Comparison of ENCODE assay signal across 8 cellular contexts in genomic region chr2:234135750-234136221, GRCh38.
DNase-seq lines count a peak whose midpoint lies in the region; ATAC-seq, FAIRE-seq and TF ChIP-seq lines count a peak whose summit lies in the region.

No MANE protein-coding gene starts in this region.

- H3K27ac ChIP-seq in OCI-LY1 (ENCODE audit: low read depth, low read length, poor library complexity, severe bottlenecking): no peak overlapping the region
- no peak overlapping the region for H3K27ac ChIP-seq in fibroblast of lung (ENCODE audit: insufficient read depth, low read length)
- no peak overlapping the region for H3K27ac ChIP-seq in thyroid gland

- TF ChIP-seq CTCF in OCI-LY1 (IDR thresholded peaks at IDR 0.05; ENCODE audit: low read length): peak; percentile 78
- TF ChIP-seq CTCF in fibroblast of lung (conservative IDR thresholded peaks at IDR 0.05 in 1 of 2, IDR thresholded peaks at IDR 0.05 in 1 of 2; ENCODE audit: low read depth in 1 of 2, low read length in 2 of 2): peak; percentile 76 to 90
- TF ChIP-seq CTCF in nephron progenitor cell (IDR thresholded peaks at IDR 0.05): peak; percentile 76
- peak in 5 of 6 experiments; percentile 21 to 86 (median 81) for TF ChIP-seq CTCF in thyroid gland (IDR thresholded peaks at IDR 0.05)

- H3K4me1 ChIP-seq in OCI-LY1 (ENCODE audit: insufficient read depth, low read length, severe bottlenecking) (no peaks in the 10 kb centered on the region), fibroblast of lung (ENCODE audit: control insufficient read depth, extremely low read depth, insufficient read depth, low read length) (no peaks in the 10 kb centered on the region), thyroid gland (no peaks in the 10 kb centered on the region)

- H3K27me3 ChIP-seq in OCI-LY1 (ENCODE audit: insufficient read depth, low read length) (no peaks in the 10 kb centered on the region), fibroblast of lung (ENCODE audit: control insufficient read depth, insufficient read depth, low read length) (peaks cover 2% of the 10 kb centered on the region), thyroid gland (no peaks in the 10 kb centered on the region)

- FAIRE-seq in HTR-8/SVneo (lab: Jason Lieb, UNC): peak; percentile 74

- H3K79me2 ChIP-seq in OCI-LY1 (ENCODE audit: insufficient read depth, low read length) (no peaks in the 10 kb centered on the region), fibroblast of lung (ENCODE audit: control insufficient read depth, insufficient read depth, low read length) (no peaks in the 10 kb centered on the region)

- H3K4me1 Mint-ChIP-seq in activated T-cell treated with anti-CD3 and anti-CD28 coated beads, Interleukin-2, amount 50 U/mL, for 24 hours (ENCODE audit: low read depth): peaks cover 26% of the 10 kb centered on the region
- peaks cover 56% of the 10 kb centered on the region for H3K4me1 Mint-ChIP-seq in nephron progenitor cell

- DNase-seq in ELR (ENCODE audit: low read depth) (peak; percentile 88), HTR-8/SVneo (ENCODE audit: insufficient read length, low spot score) (peak; percentile 76), fibroblast of lung (ENCODE audit: low read depth in 2 of 2) (peak; percentile 76 to 82), nephron progenitor cell (peak; percentile 74), thyroid gland (peak; percentile 48 to 56)
- peak; percentile 65 for DNase-seq in activated T-cell treated with anti-CD3 and anti-CD28 coated beads, Interleukin-2, amount 50 U/mL, for 24 hours

- no peak overlapping the region for H2AFZ ChIP-seq in OCI-LY1 (ENCODE audit: low read length)
- no peak overlapping the region for H2AFZ ChIP-seq in fibroblast of lung (ENCODE audit: low read length)

- no peak overlapping the region for H3K4me3 Mint-ChIP-seq in activated T-cell treated with anti-CD3 and anti-CD28 coated beads, Interleukin-2, amount 50 U/mL, for 24 hours
- no peak overlapping the region for H3K4me3 Mint-ChIP-seq in nephron progenitor cell

- no peak overlapping the region for H3K4me3 ChIP-seq in OCI-LY1 (ENCODE audit: low read depth, low read length, poor library complexity, severe bottlenecking)
- no peak overlapping the region for H3K4me3 ChIP-seq in fibroblast of lung (replicated peaks in 1 of 4; ENCODE audit: control extremely low read depth in 1 of 4, insufficient read depth in 1 of 4, low read depth in 3 of 4, low read length in 4 of 4)
- H3K4me3 ChIP-seq in thyroid gland (replicated peaks in 1 of 3): no peak overlapping the region

- intact Hi-C loops in thyroid gland (cut with DNase I): loop anchor here (5.0 kb wide), 1 partner anchor 367 kb away; no protein-coding TSS in a partner anchor

- no peaks in the 10 kb centered on the region for H3K27me3 Mint-ChIP-seq in activated T-cell treated with anti-CD3 and anti-CD28 coated beads, Interleukin-2, amount 50 U/mL, for 24 hours
- peaks cover 11% of the 10 kb centered on the region for H3K27me3 Mint-ChIP-seq in nephron progenitor cell (ENCODE audit: low read depth, poor library complexity)

- H3K36me3 ChIP-seq in OCI-LY1 (ENCODE audit: insufficient read depth, low read length) (no peaks in the 10 kb centered on the region), fibroblast of lung (ENCODE audit: control insufficient read depth, insufficient read depth, low read length) (no peaks in the 10 kb centered on the region), thyroid gland (no peaks in the 10 kb centered on the region)

- H4K20me1 ChIP-seq in OCI-LY1 (ENCODE audit: insufficient read depth, low read length) (no peaks in the 10 kb centered on the region), fibroblast of lung (ENCODE audit: control insufficient read depth, extremely low read depth, insufficient read depth, low read length) (no peaks in the 10 kb centered on the region)

- H3F3A ChIP-seq in OCI-LY1 (ENCODE audit: insufficient read depth, low read length): no peaks in the 10 kb centered on the region

- 21 to 30% methylated on average over 11 to 16 of the region's 16 CpGs for WGBS in thyroid gland, 2 donors

- H3K36me3 Mint-ChIP-seq in activated T-cell treated with anti-CD3 and anti-CD28 coated beads, Interleukin-2, amount 50 U/mL, for 24 hours (ENCODE audit: low read depth): no peaks in the 10 kb centered on the region
- H3K36me3 Mint-ChIP-seq in nephron progenitor cell (ENCODE audit: low read depth): peaks cover 11% of the 10 kb centered on the region

- H3K9me3 Mint-ChIP-seq in activated T-cell treated with anti-CD3 and anti-CD28 coated beads, Interleukin-2, amount 50 U/mL, for 24 hours: no peaks in the 10 kb centered on the region
- H3K9me3 Mint-ChIP-seq in nephron progenitor cell: peaks cover 21% of the 10 kb centered on the region

- H3K9me3 ChIP-seq in OCI-LY1 (ENCODE audit: low read length) (no peaks in the 10 kb centered on the region), fibroblast of lung (ENCODE audit: control insufficient read depth, insufficient read depth, low read depth, low read length) (no peaks in the 10 kb centered on the region), thyroid gland (no peaks in the 10 kb centered on the region)

- ATAC-seq in GM19397 (IDR thresholded peaks at IDR 0.05; ENCODE audit: unreplicated experiment): no peak

- H3K4me2 ChIP-seq in OCI-LY1 (ENCODE audit: low read length) (no peak overlapping the region), fibroblast of lung (ENCODE audit: extremely low read depth, insufficient read depth, low read length) (no peak overlapping the region)

- H3K9ac ChIP-seq in OCI-LY1 (ENCODE audit: low read length) (no peak overlapping the region), fibroblast of lung (ENCODE audit: insufficient read depth, low read length) (no peak overlapping the region)

- H3K27ac Mint-ChIP-seq in activated T-cell treated with anti-CD3 and anti-CD28 coated beads, Interleukin-2, amount 50 U/mL, for 24 hours: no peak overlapping the region
- H3K27ac Mint-ChIP-seq in nephron progenitor cell: no peak overlapping the region

- H3K9me2 ChIP-seq in OCI-LY1 (ENCODE audit: low read depth, low read length): no peaks in the 10 kb centered on the region

- no peak for TF ChIP-seq POLR2A in thyroid gland (IDR thresholded peaks at IDR 0.05)
